Comparison of ENCODE assay signal across 1 cellular context in genomic region chr10:91409069-91409868, GRCh38.
TF ChIP-seq lines count a peak whose summit lies in the region.

No MANE protein-coding gene starts in this region.

TF ChIP-seq in HepG2, 621 proteins besides CTCF, POLR2A, EP300 and RAD21 (continued from another document and continues in another):
- TF ChIP-seq, protein P1, sequence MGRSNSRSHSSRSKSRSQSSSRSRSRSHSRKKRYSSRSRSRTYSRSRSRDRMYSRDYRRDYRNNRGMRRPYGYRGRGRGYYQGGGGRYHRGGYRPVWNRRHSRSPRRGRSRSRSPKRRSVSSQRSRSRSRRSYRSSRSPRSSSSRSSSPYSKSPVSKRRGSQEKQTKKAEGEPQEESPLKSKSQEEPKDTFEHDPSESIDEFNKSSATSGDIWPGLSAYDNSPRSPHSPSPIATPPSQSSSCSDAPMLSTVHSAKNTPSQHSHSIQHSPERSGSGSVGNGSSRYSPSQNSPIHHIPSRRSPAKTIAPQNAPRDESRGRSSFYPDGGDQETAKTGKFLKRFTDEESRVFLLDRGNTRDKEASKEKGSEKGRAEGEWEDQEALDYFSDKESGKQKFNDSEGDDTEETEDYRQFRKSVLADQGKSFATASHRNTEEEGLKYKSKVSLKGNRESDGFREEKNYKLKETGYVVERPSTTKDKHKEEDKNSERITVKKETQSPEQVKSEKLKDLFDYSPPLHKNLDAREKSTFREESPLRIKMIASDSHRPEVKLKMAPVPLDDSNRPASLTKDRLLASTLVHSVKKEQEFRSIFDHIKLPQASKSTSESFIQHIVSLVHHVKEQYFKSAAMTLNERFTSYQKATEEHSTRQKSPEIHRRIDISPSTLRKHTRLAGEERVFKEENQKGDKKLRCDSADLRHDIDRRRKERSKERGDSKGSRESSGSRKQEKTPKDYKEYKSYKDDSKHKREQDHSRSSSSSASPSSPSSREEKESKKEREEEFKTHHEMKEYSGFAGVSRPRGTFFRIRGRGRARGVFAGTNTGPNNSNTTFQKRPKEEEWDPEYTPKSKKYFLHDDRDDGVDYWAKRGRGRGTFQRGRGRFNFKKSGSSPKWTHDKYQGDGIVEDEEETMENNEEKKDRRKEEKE (IDR thresholded peaks at IDR 0.05) = no peak
- TF ChIP-seq, protein P2, sequence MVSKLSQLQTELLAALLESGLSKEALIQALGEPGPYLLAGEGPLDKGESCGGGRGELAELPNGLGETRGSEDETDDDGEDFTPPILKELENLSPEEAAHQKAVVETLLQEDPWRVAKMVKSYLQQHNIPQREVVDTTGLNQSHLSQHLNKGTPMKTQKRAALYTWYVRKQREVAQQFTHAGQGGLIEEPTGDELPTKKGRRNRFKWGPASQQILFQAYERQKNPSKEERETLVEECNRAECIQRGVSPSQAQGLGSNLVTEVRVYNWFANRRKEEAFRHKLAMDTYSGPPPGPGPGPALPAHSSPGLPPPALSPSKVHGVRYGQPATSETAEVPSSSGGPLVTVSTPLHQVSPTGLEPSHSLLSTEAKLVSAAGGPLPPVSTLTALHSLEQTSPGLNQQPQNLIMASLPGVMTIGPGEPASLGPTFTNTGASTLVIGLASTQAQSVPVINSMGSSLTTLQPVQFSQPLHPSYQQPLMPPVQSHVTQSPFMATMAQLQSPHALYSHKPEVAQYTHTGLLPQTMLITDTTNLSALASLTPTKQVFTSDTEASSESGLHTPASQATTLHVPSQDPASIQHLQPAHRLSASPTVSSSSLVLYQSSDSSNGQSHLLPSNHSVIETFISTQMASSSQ (IDR thresholded peaks at IDR 0.05; ENCODE audit: low read depth) = no peak
- TF ChIP-seq, protein P2 (CRISPR knock-in tag; IDR thresholded peaks at IDR 0.05; ENCODE audit: borderline replicate concordance) = peak; percentile 43; the same call in 1 of the 2 replicates
- no peak for TF ChIP-seq CREB1 (IDR thresholded peaks at IDR 0.05)
- 0 out of 2 replicates have a peak, but pooled peaks have one; percentile 14 for TF ChIP-seq CREB1 (CRISPR knock-in tag; IDR thresholded peaks at IDR 0.05)
- TF ChIP-seq FOXO1 (CRISPR knock-in tag; IDR thresholded peaks at IDR 0.05) = no peak
- peak; percentile 28; the same call in 1 of the 2 replicates for TF ChIP-seq ELF3 (CRISPR knock-in tag; IDR thresholded peaks at IDR 0.05)
- no peak; the same call in 1 of the 2 replicates for TF ChIP-seq BORCS8-MEF2B (CRISPR knock-in tag; IDR thresholded peaks at IDR 0.05)
- 0 out of 2 replicates have a peak, but pooled peaks have one; percentile 10 for TF ChIP-seq GATAD2A (CRISPR knock-in tag; IDR thresholded peaks at IDR 0.05)
- TF ChIP-seq ZNF547 (CRISPR knock-in tag; IDR thresholded peaks at IDR 0.05) = no peak
- TF ChIP-seq, protein P3, sequence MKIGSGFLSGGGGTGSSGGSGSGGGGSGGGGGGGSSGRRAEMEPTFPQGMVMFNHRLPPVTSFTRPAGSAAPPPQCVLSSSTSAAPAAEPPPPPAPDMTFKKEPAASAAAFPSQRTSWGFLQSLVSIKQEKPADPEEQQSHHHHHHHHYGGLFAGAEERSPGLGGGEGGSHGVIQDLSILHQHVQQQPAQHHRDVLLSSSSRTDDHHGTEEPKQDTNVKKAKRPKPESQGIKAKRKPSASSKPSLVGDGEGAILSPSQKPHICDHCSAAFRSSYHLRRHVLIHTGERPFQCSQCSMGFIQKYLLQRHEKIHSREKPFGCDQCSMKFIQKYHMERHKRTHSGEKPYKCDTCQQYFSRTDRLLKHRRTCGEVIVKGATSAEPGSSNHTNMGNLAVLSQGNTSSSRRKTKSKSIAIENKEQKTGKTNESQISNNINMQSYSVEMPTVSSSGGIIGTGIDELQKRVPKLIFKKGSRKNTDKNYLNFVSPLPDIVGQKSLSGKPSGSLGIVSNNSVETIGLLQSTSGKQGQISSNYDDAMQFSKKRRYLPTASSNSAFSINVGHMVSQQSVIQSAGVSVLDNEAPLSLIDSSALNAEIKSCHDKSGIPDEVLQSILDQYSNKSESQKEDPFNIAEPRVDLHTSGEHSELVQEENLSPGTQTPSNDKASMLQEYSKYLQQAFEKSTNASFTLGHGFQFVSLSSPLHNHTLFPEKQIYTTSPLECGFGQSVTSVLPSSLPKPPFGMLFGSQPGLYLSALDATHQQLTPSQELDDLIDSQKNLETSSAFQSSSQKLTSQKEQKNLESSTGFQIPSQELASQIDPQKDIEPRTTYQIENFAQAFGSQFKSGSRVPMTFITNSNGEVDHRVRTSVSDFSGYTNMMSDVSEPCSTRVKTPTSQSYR (CRISPR knock-in tag; IDR thresholded peaks at IDR 0.05; ENCODE audit: borderline replicate concordance) = peak; percentile 48; the same call in 1 of the 2 replicates
- TF ChIP-seq, protein P4, sequence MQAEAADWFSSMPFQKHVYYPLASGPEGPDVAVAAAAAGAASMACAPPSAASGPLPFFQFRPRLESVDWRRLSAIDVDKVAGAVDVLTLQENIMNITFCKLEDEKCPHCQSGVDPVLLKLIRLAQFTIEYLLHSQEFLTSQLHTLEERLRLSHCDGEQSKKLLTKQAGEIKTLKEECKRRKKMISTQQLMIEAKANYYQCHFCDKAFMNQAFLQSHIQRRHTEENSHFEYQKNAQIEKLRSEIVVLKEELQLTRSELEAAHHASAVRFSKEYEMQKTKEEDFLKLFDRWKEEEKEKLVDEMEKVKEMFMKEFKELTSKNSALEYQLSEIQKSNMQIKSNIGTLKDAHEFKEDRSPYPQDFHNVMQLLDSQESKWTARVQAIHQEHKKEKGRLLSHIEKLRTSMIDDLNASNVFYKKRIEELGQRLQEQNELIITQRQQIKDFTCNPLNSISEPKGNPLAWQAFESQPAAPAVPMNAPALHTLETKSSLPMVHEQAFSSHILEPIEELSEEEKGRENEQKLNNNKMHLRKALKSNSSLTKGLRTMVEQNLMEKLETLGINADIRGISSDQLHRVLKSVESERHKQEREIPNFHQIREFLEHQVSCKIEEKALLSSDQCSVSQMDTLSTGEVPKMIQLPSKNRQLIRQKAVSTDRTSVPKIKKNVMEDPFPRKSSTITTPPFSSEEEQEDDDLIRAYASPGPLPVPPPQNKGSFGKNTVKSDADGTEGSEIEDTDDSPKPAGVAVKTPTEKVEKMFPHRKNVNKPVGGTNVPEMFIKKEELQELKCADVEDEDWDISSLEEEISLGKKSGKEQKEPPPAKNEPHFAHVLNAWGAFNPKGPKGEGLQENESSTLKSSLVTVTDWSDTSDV (CRISPR knock-in tag; IDR thresholded peaks at IDR 0.05) = no peak
- no peak for TF ChIP-seq ZNF329 (CRISPR knock-in tag; IDR thresholded peaks at IDR 0.05; ENCODE audit: low read depth)
- TF ChIP-seq SSRP1 (CRISPR knock-in tag; IDR thresholded peaks at IDR 0.05) = no peak
- TF ChIP-seq, protein P5, sequence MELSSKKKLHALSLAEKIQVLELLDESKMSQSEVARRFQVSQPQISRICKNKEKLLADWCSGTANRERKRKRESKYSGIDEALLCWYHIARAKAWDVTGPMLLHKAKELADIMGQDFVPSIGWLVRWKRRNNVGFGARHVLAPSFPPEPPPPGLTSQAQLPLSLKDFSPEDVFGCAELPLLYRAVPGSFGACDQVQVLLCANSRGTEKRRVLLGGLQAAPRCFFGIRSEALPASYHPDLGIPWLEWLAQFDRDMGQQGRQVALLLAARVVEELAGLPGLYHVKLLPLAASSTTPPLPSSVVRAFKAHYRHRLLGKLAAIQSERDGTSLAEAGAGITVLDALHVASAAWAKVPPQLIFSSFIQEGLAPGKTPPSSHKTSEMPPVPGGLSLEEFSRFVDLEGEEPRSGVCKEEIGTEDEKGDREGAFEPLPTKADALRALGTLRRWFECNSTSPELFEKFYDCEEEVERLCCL (CRISPR knock-in tag; IDR thresholded peaks at IDR 0.05; ENCODE audit: borderline replicate concordance) = peak; percentile 43; the same call in 1 of the 2 replicates
- TF ChIP-seq DRAP1 (CRISPR knock-in tag; IDR thresholded peaks at IDR 0.05) = peak; percentile 51; the same call in 1 of the 2 replicates
- no peak for TF ChIP-seq ZSCAN22 (CRISPR knock-in tag; IDR thresholded peaks at IDR 0.05)
- no peak for TF ChIP-seq ETV6 (CRISPR knock-in tag; conservative IDR thresholded peaks at IDR 0.05)
- peak; percentile 23; the same call in 1 of the 2 replicates for TF ChIP-seq ZNF331 (CRISPR knock-in tag; IDR thresholded peaks at IDR 0.05)
- no peak for TF ChIP-seq NFE2L2 (IDR thresholded peaks at IDR 0.05; ENCODE audit: low read length)
- peak; percentile 94 for TF ChIP-seq KAT7 (CRISPR knock-in tag; IDR thresholded peaks at IDR 0.05; ENCODE audit: borderline replicate concordance)
- TF ChIP-seq AKNA (CRISPR knock-in tag; IDR thresholded peaks at IDR 0.05; ENCODE audit: borderline replicate concordance) = no peak
- TF ChIP-seq, protein P6, sequence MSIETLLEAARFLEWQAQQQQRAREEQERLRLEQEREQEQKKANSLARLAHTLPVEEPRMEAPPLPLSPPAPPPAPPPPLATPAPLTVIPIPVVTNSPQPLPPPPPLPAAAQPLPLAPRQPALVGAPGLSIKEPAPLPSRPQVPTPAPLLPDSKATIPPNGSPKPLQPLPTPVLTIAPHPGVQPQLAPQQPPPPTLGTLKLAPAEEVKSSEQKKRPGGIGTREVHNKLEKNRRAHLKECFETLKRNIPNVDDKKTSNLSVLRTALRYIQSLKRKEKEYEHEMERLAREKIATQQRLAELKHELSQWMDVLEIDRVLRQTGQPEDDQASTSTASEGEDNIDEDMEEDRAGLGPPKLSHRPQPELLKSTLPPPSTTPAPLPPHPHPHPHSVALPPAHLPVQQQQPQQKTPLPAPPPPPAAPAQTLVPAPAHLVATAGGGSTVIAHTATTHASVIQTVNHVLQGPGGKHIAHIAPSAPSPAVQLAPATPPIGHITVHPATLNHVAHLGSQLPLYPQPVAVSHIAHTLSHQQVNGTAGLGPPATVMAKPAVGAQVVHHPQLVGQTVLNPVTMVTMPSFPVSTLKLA (IDR thresholded peaks at IDR 0.05) = no peak
- TF ChIP-seq CCDC6 (CRISPR knock-in tag; IDR thresholded peaks at IDR 0.05) = no peak
- peak; percentile 69; the same call in 1 of the 2 replicates for TF ChIP-seq ZNF225 (CRISPR knock-in tag; IDR thresholded peaks at IDR 0.05)
- no peak for TF ChIP-seq SIX4 (CRISPR knock-in tag; IDR thresholded peaks at IDR 0.05)
- TF ChIP-seq POLR2AphosphoS5 (IDR thresholded peaks at IDR 0.05; ENCODE audit: low read depth, low read length) = peak; percentile 68
